In genomic region chr16:23301251-23302044, GRCh38 we compare ENCODE assay signal across 1 cellular context.
TF ChIP-seq lines count a peak whose summit lies in the region.

No MANE protein-coding gene starts in this region.

TF ChIP-seq in SK-N-SH, 30 proteins besides CTCF, POLR2A, EP300 and RAD21 (continued from another document):
- no peak for TF ChIP-seq ZBTB33 (IDR thresholded peaks at IDR 0.05; ENCODE audit: borderline replicate concordance, low read depth)
- no peak for TF ChIP-seq MEF2A (IDR thresholded peaks at IDR 0.05; ENCODE audit: borderline replicate concordance, low read depth)
- no peak for TF ChIP-seq FOSL2 (IDR thresholded peaks at IDR 0.05; ENCODE audit: borderline replicate concordance, low read depth)
- no peak for TF ChIP-seq TAF1 (IDR thresholded peaks at IDR 0.05; ENCODE audit: borderline replicate concordance, low read depth, low read length)
